ENCODE assay signal across 18 cellular contexts in genomic region chr1:26986658-26987057, GRCh38. TPM values are rescaled to one million over a fixed set of nuclear protein-coding genes. Genes with fewer than 3 reads are reported as not detected.
DNase-seq lines count a peak whose midpoint lies in the region; ATAC-seq and TF ChIP-seq lines count a peak whose summit lies in the region.
"Had no signal": no experiment of that assay in that cellular context is flagged by ENCODE, and none has a peak within 500 bp of the region (broad histone marks: within the 10 kb centered on the region; RNA-seq: fewer than 3 reads in every experiment).

No MANE protein-coding gene starts in this region.

- no peak for TF ChIP-seq CTCF in Calu3 (IDR thresholded peaks at IDR 0.05; ENCODE audit: unreplicated experiment)

- H3K27ac Mint-ChIP-seq in Calu3 (ENCODE audit: unreplicated experiment): peak overlapping the region; percentile 62
- H3K27ac Mint-ChIP-seq in stimulated activated memory B cell treated with anti-CD40 and anti-IgM and Interleukin-4, amounts not matched to agents 10 μg/mL and 1 μg/mL and 100 μg/mL, for 72 hours: no peak overlapping the region
- H3K27ac Mint-ChIP-seq: CD14-positive monocyte, H9 had no signal

- H3K4me3 Mint-ChIP-seq in Calu3 (ENCODE audit: low read depth, unreplicated experiment): no peak overlapping the region
- no peak overlapping the region for H3K4me3 Mint-ChIP-seq in stimulated activated memory B cell treated with anti-CD40 and anti-IgM and Interleukin-4, amounts not matched to agents 10 μg/mL and 1 μg/mL and 100 μg/mL, for 72 hours
- H3K4me3 Mint-ChIP-seq: H9 had no signal

- intact Hi-C loops in Calu3 (cut with micrococcal nuclease; ENCODE audit: unreplicated experiment): no loop called here

- peaks cover 22% of the 10 kb centered on the region for H3K36me3 Mint-ChIP-seq in Calu3 (ENCODE audit: insufficient read depth, unreplicated experiment)
- no peaks in the 10 kb centered on the region for H3K36me3 Mint-ChIP-seq in stimulated activated memory B cell treated with anti-CD40 and anti-IgM and Interleukin-4, amounts not matched to agents 10 μg/mL and 1 μg/mL and 100 μg/mL, for 72 hours

- no peaks in the 10 kb centered on the region for H3K9me3 Mint-ChIP-seq in Calu3 (ENCODE audit: low read depth, unreplicated experiment)
- no peaks in the 10 kb centered on the region for H3K9me3 Mint-ChIP-seq in stimulated activated memory B cell treated with anti-CD40 and anti-IgM and Interleukin-4, amounts not matched to agents 10 μg/mL and 1 μg/mL and 100 μg/mL, for 72 hours
- H3K9me3 Mint-ChIP-seq: H9 had no signal

- H3K4me1 Mint-ChIP-seq in Calu3 (ENCODE audit: low read depth, unreplicated experiment): peaks cover 48% of the 10 kb centered on the region
- peaks cover 2% of the 10 kb centered on the region for H3K4me1 Mint-ChIP-seq in stimulated activated memory B cell treated with anti-CD40 and anti-IgM and Interleukin-4, amounts not matched to agents 10 μg/mL and 1 μg/mL and 100 μg/mL, for 72 hours

- BruUV-seq in Calu3 (replicated peaks; lab: Mats Ljungman, UMichigan): no TSS peak

- DNase-seq in Calu3 (peak; percentile 74), RPMI8226 (peak; percentile 76), kidney tubule cell (ENCODE audit: low spot score) (peak; percentile 44), dedifferentiated amniotic fluid mesenchymal stem cell (ENCODE audit: extremely low spot score) (no peak), SKM-1 (lab: John Stamatoyannopoulos, UW; ENCODE audit: unreplicated experiment) (no peak)
- DNase-seq: DMS79, H9, KBM-7, NCI-H1436, NCI-H2029 treated with DMSO at 0.1 percent for 48 hours, NCI-H2171 treated with DMSO at 0.1 percent for 48 hours, NCI-H510A, NCI-H774, SJCRH30 had no signal

- peak; percentile 12 for ATAC-seq in stimulated activated memory B cell treated with anti-CD40 and anti-IgM and Interleukin-4, amounts not matched to agents 10 μg/mL and 1 μg/mL and 100 μg/mL, for 72 hours
- no peak for ATAC-seq in GM18907 (IDR thresholded peaks at IDR 0.05; ENCODE audit: unreplicated experiment)

- no peaks in the 10 kb centered on the region for H3K27me3 Mint-ChIP-seq in Calu3 (ENCODE audit: unreplicated experiment)
- peaks cover 39% of the 10 kb centered on the region for H3K27me3 Mint-ChIP-seq in stimulated activated memory B cell treated with anti-CD40 and anti-IgM and Interleukin-4, amounts not matched to agents 10 μg/mL and 1 μg/mL and 100 μg/mL, for 72 hours

- CTCF ChIA-PET in Calu3 (lab: Charles Lee): interaction anchor here (1.3 kb wide), 1 partner anchor 11 kb away, joined by 5 read pairs; no protein-coding TSS in a partner anchor

RNA-seq across cellular contexts. Expression of gene TRNP1, which starts 6.8 kb away (rescaled TPM):
- total RNA-seq in Calu3 (2022): 195 and 277 TPM in 2 replicates

RNA-seq across cellular contexts. Expression of gene TENT5B, which starts 26.0 kb away (rescaled TPM):
- total RNA-seq in Calu3 (2022): 0.59 and 1.0 TPM in 2 replicates

RNA-seq across cellular contexts. Expression of gene KDF1, which starts 26.4 kb away (rescaled TPM):
- total RNA-seq in Calu3 (2022): 18.9 and 19.4 TPM in 2 replicates
- total RNA-seq: A673, SJCRH30 had no signal

Comparison
In these comparisons a context has a peak if more than half of its experiments do, and no peak if none do; other contexts are left out.
1. DNase-seq: peak in Calu3 (single experiment), RPMI8226 (single experiment) and kidney tubule cell (single experiment); none in dedifferentiated amniotic fluid mesenchymal stem cell (single experiment) and SKM-1 (single experiment).